Comparison of ENCODE assay signal across 26 cellular contexts in the genomic region with DNA sequence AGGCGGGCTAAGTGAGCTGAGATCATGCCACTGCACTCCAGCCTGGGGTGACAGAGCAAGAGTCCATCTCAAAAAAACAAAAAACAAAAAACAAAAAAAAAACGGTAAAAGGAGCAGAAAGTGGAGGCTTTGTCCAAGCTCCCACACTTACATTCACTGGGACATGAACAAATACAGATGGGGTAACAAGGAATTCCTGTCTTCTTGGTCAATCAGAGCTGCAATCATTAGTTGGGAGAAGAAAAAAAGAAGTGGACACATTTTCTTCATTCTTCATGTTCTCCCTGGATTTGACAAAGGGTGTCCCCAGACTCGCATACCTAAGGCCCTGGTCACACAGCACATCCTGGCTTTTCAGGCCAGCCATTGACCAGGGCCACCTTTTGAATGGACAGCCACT.
DNase-seq lines count a peak whose midpoint lies in the region; ATAC-seq, FAIRE-seq and TF ChIP-seq lines count a peak whose summit lies in the region.
"Had no signal": no experiment of that assay in that cellular context is flagged by ENCODE, and none has a peak within 500 bp of the region (broad histone marks: within the 10 kb centered on the region; RNA-seq: fewer than 3 reads in every experiment).

No MANE protein-coding gene starts in this region.

- peaks cover 4 to 7% of the 10 kb centered on the region in 2 donors for H3K27me3 Mint-ChIP-seq in T-cell

- intact Hi-C loops in Panc1 (cut with micrococcal nuclease; ENCODE audit: unreplicated experiment), result no loop called here

- no peak overlapping the region for H3K4me3 ChIP-seq in SK-N-SH (ENCODE audit: low read depth in 2 of 2, low read length in 1 of 2)
- H3K4me3 ChIP-seq in Panc1 (ENCODE audit: low read depth in 2 of 2, low read length in 2 of 2), result no peak overlapping the region
- H3K4me3 ChIP-seq: BLaER1, GM12878, HAP-1 had no signal

- no peaks in the 10 kb centered on the region for H3K36me3 Mint-ChIP-seq in T-cell
- H3K36me3 Mint-ChIP-seq: CD4-positive, CD25-positive, alpha-beta regulatory T cell; CD8-positive, alpha-beta T cell had no signal

- H3K4me1 ChIP-seq in SK-N-SH (ENCODE audit: control insufficient read depth in 1 of 2, insufficient read depth in 2 of 2, low read depth in 1 of 2, low read length in 1 of 2) (peaks cover 0 to 16% of the 10 kb centered on the region in 2 experiments; a peak in 2 of 4 replicates), Panc1 (ENCODE audit: control insufficient read depth, insufficient read depth, low read length) (peaks cover 38% of the 10 kb centered on the region)
- H3K4me1 ChIP-seq: BLaER1, Caco-2, HAP-1 had no signal

- no peak overlapping the region for H2AFZ ChIP-seq in SK-N-SH (ENCODE audit: low read depth)

- no peaks in the 10 kb centered on the region for H3K4me1 Mint-ChIP-seq in T-cell
- H3K4me1 Mint-ChIP-seq: B cell; CD4-positive, CD25-positive, alpha-beta regulatory T cell had no signal

- H4K20me1 ChIP-seq in SK-N-SH (ENCODE audit: insufficient read depth), result no peaks in the 10 kb centered on the region
- H4K20me1 ChIP-seq: BLaER1 had no signal

- 89% methylated on average over 3 of the region's 3 CpGs for WGBS in SK-N-SH (ENCODE audit: low lambda C conversion rate)

- POLR2A ChIA-PET in SK-N-SH (lab: Yijun Ruan, JAX), result no interaction called here
- POLR2A ChIA-PET in Panc1 (lab: Charles Lee), result no interaction called here
- POLR2A ChIA-PET in T-cell (lab: Charles Lee), result no interaction called here

- CTCF ChIA-PET in SK-N-SH (lab: Yijun Ruan, JAX) (interaction anchor here (0.9 kb wide), 1 partner anchor 9 kb away, joined by 4 read pairs; no protein-coding TSS in a partner anchor), Panc1 (lab: Charles Lee) (no interaction called here), T-cell (lab: Charles Lee) (interaction anchor here in 1 of 2 donors (0.5 kb wide), 1 partner anchor 1910 kb away, joined by 6 read pairs; no protein-coding TSS in a partner anchor)

- no peaks in the 10 kb centered on the region for H3K9me3 Mint-ChIP-seq in T-cell
- H3K9me3 Mint-ChIP-seq: CD8-positive, alpha-beta T cell; HFFc6 had no signal

- ATAC-seq in SK-N-SH treated with all-trans-retinoic acid at 6 μM for 48 hours, result no peak
- no peak for ATAC-seq in Panc1
- ATAC-seq in T-cell (replicated peaks in 1 of 4), result no peak
- ATAC-seq: CD8-positive, alpha-beta T cell; GM12878 had no signal

- H3K4me2 ChIP-seq in SK-N-SH, result no peak overlapping the region
- H3K4me2 ChIP-seq: BLaER1 had no signal

- in situ Hi-C loops in Panc1 (cut with HindIII; ENCODE audit: low pct_unique_long_range_greater_than_20kb, low sequenced_read_pairs), result no loop called here

- TF ChIP-seq POLR2A in GM12892 (IDR thresholded peaks at IDR 0.05; ENCODE audit: low read depth, low read length), result no peak

- no peak overlapping the region for H3K27ac Mint-ChIP-seq in T-cell
- H3K27ac Mint-ChIP-seq: B cell; CD4-positive, CD25-positive, alpha-beta regulatory T cell; CD8-positive, alpha-beta T cell; HFFc6 had no signal

- no TSS peak for BruUV-seq in Panc1 (replicated peaks; lab: Mats Ljungman, UMichigan)

- H3K27ac ChIP-seq in SK-N-SH (ENCODE audit: low read depth in 2 of 2, low read length in 1 of 2), result peak overlapping the region; percentile 45 to 49; a peak in 2 of 4 replicates
- peak overlapping the region; percentile 100 for H3K27ac ChIP-seq in Panc1 (ENCODE audit: low read length)
- H3K27ac ChIP-seq: 22Rv1, BLaER1, C4-2B had no signal

- no peaks in the 10 kb centered on the region for H3K79me2 ChIP-seq in SK-N-SH (ENCODE audit: insufficient read depth)

- no peak for FAIRE-seq in GM12892 (lab: Jason Lieb, UNC)
- FAIRE-seq: A204.1, GM12878, GM18507, H54 had no signal

- TF ChIP-seq EP300 in SK-N-SH (IDR thresholded peaks at IDR 0.05; ENCODE audit: borderline replicate concordance in 1 of 2, low read depth in 1 of 2, low read length in 1 of 2), result no peak

- H3K4me3 Mint-ChIP-seq in T-cell, result no peak overlapping the region
- H3K4me3 Mint-ChIP-seq: B cell; CD4-positive, CD25-positive, alpha-beta regulatory T cell; CD8-positive, alpha-beta T cell; HFFc6 had no signal

- no peaks in the 10 kb centered on the region for H3F3A ChIP-seq in SK-N-SH (replicated peaks; ENCODE audit: insufficient read depth)

- TF ChIP-seq RAD21 in SK-N-SH (IDR thresholded peaks at IDR 0.05; ENCODE audit: low read length), result no peak

- H3K36me3 ChIP-seq in SK-N-SH (replicated peaks in 1 of 2; ENCODE audit: control insufficient read depth in 1 of 2, insufficient read depth in 2 of 2, low read length in 1 of 2), result no peaks in the 10 kb centered on the region
- no peaks in the 10 kb centered on the region for H3K36me3 ChIP-seq in Panc1 (ENCODE audit: control insufficient read depth, insufficient read depth, low read length)
- H3K36me3 ChIP-seq: BLaER1, HAP-1 had no signal

- no peaks in the 10 kb centered on the region for H3K9me2 ChIP-seq in SK-N-SH

- TF ChIP-seq CTCF in SK-N-SH (IDR thresholded peaks at IDR 0.05) (no peak), Panc1 (IDR thresholded peaks at IDR 0.05) (no peak)

- DNase-seq in SK-N-SH (no peak), AG20443 (ENCODE audit: low spot score) (peak; percentile 22), Panc1 (ENCODE audit: low read depth, low spot score) (no peak), T-cell (no peak), GM12892 (ENCODE audit: insufficient read length) (no peak), GM19240 (ENCODE audit: insufficient read length, low spot score) (no peak)
- DNase-seq: ACHN; Caco-2; CD4-positive, CD25-positive, alpha-beta regulatory T cell; CD8-positive, alpha-beta T cell; DMS153; DND-41; EL; GDM1; GOT3; HFFc6 had no signal

- H3K9ac ChIP-seq in SK-N-SH, result no peak overlapping the region
- H3K9ac ChIP-seq: BLaER1 had no signal

- no peaks in the 10 kb centered on the region for H3K9me3 ChIP-seq in SK-N-SH
- no peaks in the 10 kb centered on the region for H3K9me3 ChIP-seq in Panc1 (ENCODE audit: control insufficient read depth, insufficient read depth, low read depth, low read length)
- H3K9me3 ChIP-seq: BLaER1, Caco-2, HAP-1 had no signal

- H3K27me3 ChIP-seq in SK-N-SH (ENCODE audit: insufficient read depth) (no peaks in the 10 kb centered on the region), Panc1 (ENCODE audit: control insufficient read depth, insufficient read depth, low read length) (no peaks in the 10 kb centered on the region)
- H3K27me3 ChIP-seq: BLaER1 had no signal

TF ChIP-seq in SK-N-SH, 30 proteins besides CTCF, POLR2A, EP300 and RAD21:
- no peak for TF ChIP-seq TEAD4 (IDR thresholded peaks at IDR 0.05; ENCODE audit: borderline replicate concordance, insufficient read depth)
- no peak for TF ChIP-seq ZBTB33 (IDR thresholded peaks at IDR 0.05; ENCODE audit: borderline replicate concordance, low read depth)
- TF ChIP-seq EZH2phosphoT487 (IDR thresholded peaks at IDR 0.05; ENCODE audit: borderline replicate concordance, low read depth), result no peak
- no peak for TF ChIP-seq NFIC (IDR thresholded peaks at IDR 0.05; ENCODE audit: borderline replicate concordance)

TF ChIP-seq in SK-N-SH treated with all-trans-retinoic acid at 6 μM for 48 hours, 23 proteins besides CTCF, POLR2A, EP300 and RAD21 (continues in another document):
- TF ChIP-seq GLIS3 (CRISPR knock-in tag; IDR thresholded peaks at IDR 0.05) (no peak), ZFP30 (CRISPR knock-in tag; IDR thresholded peaks at IDR 0.05) (no peak), ISL1 (CRISPR knock-in tag; IDR thresholded peaks at IDR 0.05) (no peak), SNAI2 (CRISPR knock-in tag; IDR thresholded peaks at IDR 0.05) (no peak), RARB (CRISPR knock-in tag; IDR thresholded peaks at IDR 0.05) (no peak), ZNF565 (CRISPR knock-in tag; conservative IDR thresholded peaks at IDR 0.05; ENCODE audit: low read depth) (no peak), ZNF8 (CRISPR knock-in tag; IDR thresholded peaks at IDR 0.05) (no peak), TCF4 (CRISPR knock-in tag; IDR thresholded peaks at IDR 0.05; ENCODE audit: borderline replicate concordance) (no peak), CSDC2 (CRISPR knock-in tag; IDR thresholded peaks at IDR 0.05) (no peak), OSR1 (CRISPR knock-in tag; IDR thresholded peaks at IDR 0.05) (no peak), ZNF70 (CRISPR knock-in tag; IDR thresholded peaks at IDR 0.05) (no peak), ZC3H10 (CRISPR knock-in tag; IDR thresholded peaks at IDR 0.05) (no peak)
- TF ChIP-seq, protein P1, sequence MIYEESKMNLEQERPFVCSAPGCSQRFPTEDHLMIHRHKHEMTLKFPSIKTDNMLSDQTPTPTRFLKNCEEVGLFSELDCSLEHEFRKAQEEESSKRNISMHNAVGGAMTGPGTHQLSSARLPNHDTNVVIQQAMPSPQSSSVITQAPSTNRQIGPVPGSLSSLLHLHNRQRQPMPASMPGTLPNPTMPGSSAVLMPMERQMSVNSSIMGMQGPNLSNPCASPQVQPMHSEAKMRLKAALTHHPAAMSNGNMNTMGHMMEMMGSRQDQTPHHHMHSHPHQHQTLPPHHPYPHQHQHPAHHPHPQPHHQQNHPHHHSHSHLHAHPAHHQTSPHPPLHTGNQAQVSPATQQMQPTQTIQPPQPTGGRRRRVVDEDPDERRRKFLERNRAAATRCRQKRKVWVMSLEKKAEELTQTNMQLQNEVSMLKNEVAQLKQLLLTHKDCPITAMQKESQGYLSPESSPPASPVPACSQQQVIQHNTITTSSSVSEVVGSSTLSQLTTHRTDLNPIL (CRISPR knock-in tag; IDR thresholded peaks at IDR 0.05; ENCODE audit: low read depth), result no peak
- TF ChIP-seq, protein P2, sequence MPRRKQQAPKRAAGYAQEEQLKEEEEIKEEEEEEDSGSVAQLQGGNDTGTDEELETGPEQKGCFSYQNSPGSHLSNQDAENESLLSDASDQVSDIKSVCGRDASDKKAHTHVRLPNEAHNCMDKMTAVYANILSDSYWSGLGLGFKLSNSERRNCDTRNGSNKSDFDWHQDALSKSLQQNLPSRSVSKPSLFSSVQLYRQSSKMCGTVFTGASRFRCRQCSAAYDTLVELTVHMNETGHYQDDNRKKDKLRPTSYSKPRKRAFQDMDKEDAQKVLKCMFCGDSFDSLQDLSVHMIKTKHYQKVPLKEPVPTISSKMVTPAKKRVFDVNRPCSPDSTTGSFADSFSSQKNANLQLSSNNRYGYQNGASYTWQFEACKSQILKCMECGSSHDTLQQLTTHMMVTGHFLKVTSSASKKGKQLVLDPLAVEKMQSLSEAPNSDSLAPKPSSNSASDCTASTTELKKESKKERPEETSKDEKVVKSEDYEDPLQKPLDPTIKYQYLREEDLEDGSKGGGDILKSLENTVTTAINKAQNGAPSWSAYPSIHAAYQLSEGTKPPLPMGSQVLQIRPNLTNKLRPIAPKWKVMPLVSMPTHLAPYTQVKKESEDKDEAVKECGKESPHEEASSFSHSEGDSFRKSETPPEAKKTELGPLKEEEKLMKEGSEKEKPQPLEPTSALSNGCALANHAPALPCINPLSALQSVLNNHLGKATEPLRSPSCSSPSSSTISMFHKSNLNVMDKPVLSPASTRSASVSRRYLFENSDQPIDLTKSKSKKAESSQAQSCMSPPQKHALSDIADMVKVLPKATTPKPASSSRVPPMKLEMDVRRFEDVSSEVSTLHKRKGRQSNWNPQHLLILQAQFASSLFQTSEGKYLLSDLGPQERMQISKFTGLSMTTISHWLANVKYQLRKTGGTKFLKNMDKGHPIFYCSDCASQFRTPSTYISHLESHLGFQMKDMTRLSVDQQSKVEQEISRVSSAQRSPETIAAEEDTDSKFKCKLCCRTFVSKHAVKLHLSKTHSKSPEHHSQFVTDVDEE (CRISPR knock-in tag; IDR thresholded peaks at IDR 0.05), result no peak
